1 cellular context compared by ENCODE assay signal in the genomic region with DNA sequence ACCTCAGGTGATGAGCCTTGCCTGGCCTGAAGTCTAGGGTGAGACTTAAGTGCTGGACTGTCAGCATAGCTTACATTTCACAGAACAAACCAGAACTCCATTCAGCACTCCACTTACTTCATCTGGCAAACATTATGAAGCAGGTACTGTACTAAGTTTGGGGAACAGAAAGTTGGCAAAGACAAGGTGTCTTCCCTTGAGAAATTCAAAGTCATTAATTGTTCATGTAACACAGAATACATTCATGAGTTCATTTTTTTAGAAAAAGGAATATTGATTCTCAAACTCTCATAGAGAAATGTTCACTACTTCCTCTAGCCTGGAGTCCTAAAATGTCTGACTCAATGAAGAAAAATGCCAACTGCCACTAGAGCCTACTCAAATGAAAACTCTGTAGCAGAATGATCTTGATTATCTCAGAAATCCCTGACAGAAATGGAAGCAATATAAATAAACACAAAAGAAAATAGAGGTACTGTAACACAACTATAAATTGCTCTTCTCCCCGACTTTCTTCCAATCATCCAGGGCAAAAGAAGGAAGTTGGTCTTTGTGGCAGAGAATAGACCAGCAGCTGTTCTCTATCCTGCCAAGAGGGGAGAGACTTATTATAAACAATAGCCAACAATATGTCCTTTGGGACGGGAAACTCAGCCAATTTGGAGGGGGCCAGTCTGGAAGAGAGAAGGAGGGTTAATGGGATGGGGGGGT.
TF ChIP-seq lines count a peak whose summit lies in the region.

No MANE protein-coding gene starts in this region.

TF ChIP-seq in GM23338, 12 proteins besides CTCF, POLR2A, EP300 and RAD21 (continued from another document):
- TF ChIP-seq ZNF462 (CRISPR knock-in tag; IDR thresholded peaks at IDR 0.05): no peak
- TF ChIP-seq EZH2phosphoT487 (IDR thresholded peaks at IDR 0.05; ENCODE audit: unreplicated experiment): no peak
- no peak for TF ChIP-seq ETS1 (IDR thresholded peaks at IDR 0.05)
- no peak for TF ChIP-seq EZH2 (IDR thresholded peaks at IDR 0.05; ENCODE audit: low read depth, unreplicated experiment)
- no peak for TF ChIP-seq NANOG (IDR thresholded peaks at IDR 0.05; ENCODE audit: borderline replicate concordance)
- TF ChIP-seq CREB1 (CRISPR knock-in tag; IDR thresholded peaks at IDR 0.05; ENCODE audit: low read depth): no peak
- TF ChIP-seq, protein P1, sequence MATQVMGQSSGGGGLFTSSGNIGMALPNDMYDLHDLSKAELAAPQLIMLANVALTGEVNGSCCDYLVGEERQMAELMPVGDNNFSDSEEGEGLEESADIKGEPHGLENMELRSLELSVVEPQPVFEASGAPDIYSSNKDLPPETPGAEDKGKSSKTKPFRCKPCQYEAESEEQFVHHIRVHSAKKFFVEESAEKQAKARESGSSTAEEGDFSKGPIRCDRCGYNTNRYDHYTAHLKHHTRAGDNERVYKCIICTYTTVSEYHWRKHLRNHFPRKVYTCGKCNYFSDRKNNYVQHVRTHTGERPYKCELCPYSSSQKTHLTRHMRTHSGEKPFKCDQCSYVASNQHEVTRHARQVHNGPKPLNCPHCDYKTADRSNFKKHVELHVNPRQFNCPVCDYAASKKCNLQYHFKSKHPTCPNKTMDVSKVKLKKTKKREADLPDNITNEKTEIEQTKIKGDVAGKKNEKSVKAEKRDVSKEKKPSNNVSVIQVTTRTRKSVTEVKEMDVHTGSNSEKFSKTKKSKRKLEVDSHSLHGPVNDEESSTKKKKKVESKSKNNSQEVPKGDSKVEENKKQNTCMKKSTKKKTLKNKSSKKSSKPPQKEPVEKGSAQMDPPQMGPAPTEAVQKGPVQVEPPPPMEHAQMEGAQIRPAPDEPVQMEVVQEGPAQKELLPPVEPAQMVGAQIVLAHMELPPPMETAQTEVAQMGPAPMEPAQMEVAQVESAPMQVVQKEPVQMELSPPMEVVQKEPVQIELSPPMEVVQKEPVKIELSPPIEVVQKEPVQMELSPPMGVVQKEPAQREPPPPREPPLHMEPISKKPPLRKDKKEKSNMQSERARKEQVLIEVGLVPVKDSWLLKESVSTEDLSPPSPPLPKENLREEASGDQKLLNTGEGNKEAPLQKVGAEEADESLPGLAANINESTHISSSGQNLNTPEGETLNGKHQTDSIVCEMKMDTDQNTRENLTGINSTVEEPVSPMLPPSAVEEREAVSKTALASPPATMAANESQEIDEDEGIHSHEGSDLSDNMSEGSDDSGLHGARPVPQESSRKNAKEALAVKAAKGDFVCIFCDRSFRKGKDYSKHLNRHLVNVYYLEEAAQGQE (IDR thresholded peaks at IDR 0.05; ENCODE audit: unreplicated experiment): no peak
